In the genomic region with DNA sequence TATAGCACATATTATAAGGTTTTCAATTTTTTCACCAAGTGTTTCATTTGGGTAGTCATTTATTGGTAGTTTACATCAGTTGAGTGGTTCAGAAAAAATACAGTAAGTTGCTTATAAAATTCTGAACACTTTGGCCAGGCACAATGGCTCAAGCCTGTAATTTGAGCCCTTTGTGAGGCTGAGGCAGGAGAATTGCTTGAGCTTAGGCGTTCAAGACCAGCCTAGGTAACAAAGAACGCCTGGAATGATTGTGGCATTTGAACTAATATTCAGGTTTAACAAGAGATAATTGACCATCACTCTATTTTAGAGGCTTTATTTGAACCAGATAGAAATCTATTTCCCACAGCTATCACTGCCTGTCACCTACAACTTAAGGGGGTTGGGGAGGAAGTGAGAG, we compare ENCODE assay signal across 15 cellular contexts. TPM values are rescaled to one million over a fixed set of nuclear protein-coding genes. Genes with fewer than 3 reads are reported as not detected.
DNase-seq lines count a peak whose midpoint lies in the region; ATAC-seq, FAIRE-seq and TF ChIP-seq lines count a peak whose summit lies in the region.
"Had no signal": no experiment of that assay in that cellular context is flagged by ENCODE, and none has a peak within 500 bp of the region (broad histone marks: within the 10 kb centered on the region; RNA-seq: fewer than 3 reads in every experiment).

No MANE protein-coding gene starts in this region.

- H3K4me3 Mint-ChIP-seq in activated T-cell treated with anti-CD3 and anti-CD28 coated beads, Interleukin-2, amount 50 U/mL, for 72 hours, result peak overlapping the region; percentile 61 to 66

- TF ChIP-seq CTCF in K562 (IDR thresholded peaks at IDR 0.05 in 2 of 3, conservative IDR thresholded peaks at IDR 0.05 in 1 of 3; ENCODE audit: insufficient read depth in 2 of 3, low read depth in 1 of 3, low read length in 3 of 3) (no peak), osteoblast (IDR thresholded peaks at IDR 0.05; ENCODE audit: extremely low read depth, low read depth, low read length) (no peak)

- H2AFZ ChIP-seq in K562 (ENCODE audit: low read depth, low read length), result no peak overlapping the region
- no peak overlapping the region for H2AFZ ChIP-seq in osteoblast (ENCODE audit: low read length)

- H3K36me3 ChIP-seq in K562 (ENCODE audit: control insufficient read depth, insufficient read depth, low read length) (peaks cover 19% of the 10 kb centered on the region; the same call in 2 of the 3 replicates), osteoblast (ENCODE audit: insufficient read depth, low read length) (peaks cover 32% of the 10 kb centered on the region)

- H3K27me3 ChIP-seq in K562 (ENCODE audit: control insufficient read depth in 2 of 2, insufficient read depth in 2 of 2, low read length in 2 of 2) (no peaks in the 10 kb centered on the region), osteoblast (ENCODE audit: insufficient read depth, low read length) (no peaks in the 10 kb centered on the region)

- no peaks in the 10 kb centered on the region for H3K27me3 Mint-ChIP-seq in activated T-cell treated with anti-CD3 and anti-CD28 coated beads, Interleukin-2, amount 50 U/mL, for 72 hours (ENCODE audit: low read depth)
- H3K27me3 Mint-ChIP-seq: activated naive CD4-positive, alpha-beta T cell treated with anti-CD3 and anti-CD28 coated beads, Interleukin-2, amount 50 U/mL, for 24 hours had no signal

- FAIRE-seq in HTR-8/SVneo (lab: Jason Lieb, UNC), result peak; percentile 76
- no peak for FAIRE-seq in K562 (lab: Jason Lieb, UNC)
- FAIRE-seq: bronchial epithelial cell had no signal

- H3K9me1 ChIP-seq in K562 (ENCODE audit: control insufficient read depth, insufficient read depth, low read length), result no peaks in the 10 kb centered on the region

- H3K36me3 Mint-ChIP-seq in activated T-cell treated with anti-CD3 and anti-CD28 coated beads, Interleukin-2, amount 50 U/mL, for 72 hours (ENCODE audit: insufficient read depth in 2 of 2), result peaks cover 6 to 11% of the 10 kb centered on the region in 2 donors
- H3K36me3 Mint-ChIP-seq: activated naive CD4-positive, alpha-beta T cell treated with anti-CD3 and anti-CD28 coated beads, Interleukin-2, amount 50 U/mL, for 24 hours had no signal

- intact Hi-C loops in K562 (cut with micrococcal nuclease), result no loop called here

- in situ Hi-C loops in K562 (cut with MboI), result no loop called here

- H3K9ac ChIP-seq in K562 (ENCODE audit: insufficient read depth in 1 of 2, low read depth in 2 of 2, low read length in 2 of 2), result no peak overlapping the region
- H3K9ac ChIP-seq: KMS-11 had no signal

- no peaks in the 10 kb centered on the region for H3K9me3 Mint-ChIP-seq in activated T-cell treated with anti-CD3 and anti-CD28 coated beads, Interleukin-2, amount 50 U/mL, for 72 hours
- H3K9me3 Mint-ChIP-seq: activated naive CD4-positive, alpha-beta T cell treated with anti-CD3 and anti-CD28 coated beads, Interleukin-2, amount 50 U/mL, for 24 hours had no signal

- H4K20me1 ChIP-seq in K562 (replicated peaks; ENCODE audit: control insufficient read depth, insufficient read depth, low read length), result peaks cover 9% of the 10 kb centered on the region; the same call in 1 of the 2 replicates
- peaks cover 91% of the 10 kb centered on the region for H4K20me1 ChIP-seq in osteoblast (ENCODE audit: insufficient read depth, low read length)

- ATAC-seq in activated T-cell treated with anti-CD3 and anti-CD28 coated beads, Interleukin-2, amount 50 U/mL, for 72 hours (replicated peaks in 1 of 2), result no peak
- ATAC-seq in K562 (peak; percentile 46), HG02678 (IDR thresholded peaks at IDR 0.05; ENCODE audit: unreplicated experiment) (no peak)

- DNase-seq in activated T-cell treated with anti-CD3 and anti-CD28 coated beads, Interleukin-2, amount 50 U/mL, for 72 hours, result no peak
- no peak for DNase-seq in activated T-cell treated with anti-CD3 and anti-CD28 coated beads, Interleukin-2, amount 50 U/mL, for 1 hour
- DNase-seq in HTR-8/SVneo (ENCODE audit: insufficient read length, low spot score) (no peak), K562 (ENCODE audit: extremely low read depth in 1 of 4, low spot score in 3 of 4) (no peak), osteoblast (ENCODE audit: insufficient read length, low spot score, missing footprints) (no peak), HK-2 (ENCODE audit: unreplicated experiment) (no peak), cerebellar cortex (ENCODE audit: low spot score) (no peak)
- DNase-seq: hippocampal formation; NCI-H446 treated with DMSO at 0.1 percent for 48 hours; stimulated activated CD4-positive, alpha-beta T cell treated with anti-CD3 and anti-CD28 coated beads, Interleukin-12 subunit alpha, Interleukin-12 subunit beta, amount 100 ng/mL, for 4 hours had no signal

- H3K9me3 ChIP-seq in K562 (replicated peaks; ENCODE audit: control insufficient read depth, insufficient read depth, low read depth, low read length) (no peaks in the 10 kb centered on the region), osteoblast (ENCODE audit: low read depth, low read length) (no peaks in the 10 kb centered on the region)

- H3K4me3 ChIP-seq in K562 (no peak overlapping the region), osteoblast (ENCODE audit: insufficient read depth, low read length) (peak overlapping the region; percentile 23)
- H3K4me3 ChIP-seq: SK-N-MC had no signal

- H3K79me2 ChIP-seq in K562 (ENCODE audit: control insufficient read depth, insufficient read depth, low read length) (peaks cover 79% of the 10 kb centered on the region), osteoblast (ENCODE audit: insufficient read depth, low read length) (peaks cover 99% of the 10 kb centered on the region)

- H3K4me1 ChIP-seq in K562 (replicated peaks in 1 of 2; ENCODE audit: control insufficient read depth in 2 of 2, insufficient read depth in 2 of 2, low read length in 2 of 2) (no peaks in the 10 kb centered on the region; a peak in 3 of 5 replicates), osteoblast (ENCODE audit: insufficient read depth, low read length) (peaks cover 72% of the 10 kb centered on the region)

- CTCF ChIA-PET in K562 (lab: Yijun Ruan, JAX; ENCODE audit: low intra/inter-chr PET ratio), result no interaction called here

- H3K27ac Mint-ChIP-seq in activated T-cell treated with anti-CD3 and anti-CD28 coated beads, Interleukin-2, amount 50 U/mL, for 72 hours, result peak overlapping the region; percentile 48

- TF ChIP-seq EP300 in K562 (IDR thresholded peaks at IDR 0.05; ENCODE audit: low read length), result no peak

- H3K4me2 ChIP-seq in K562 (ENCODE audit: insufficient read depth, low read length), result no peak overlapping the region
- H3K4me2 ChIP-seq in osteoblast (ENCODE audit: insufficient read depth, low read length), result peak overlapping the region; percentile 71
- H3K4me2 ChIP-seq: KMS-11 had no signal

- no peak for TF ChIP-seq RAD21 in K562 (CRISPR knock-in tag; conservative IDR thresholded peaks at IDR 0.05 in 1 of 2, IDR thresholded peaks at IDR 0.05 in 1 of 2)

- H3K27ac ChIP-seq in K562 (ENCODE audit: extremely low read depth, low read depth, low read length), result no peak overlapping the region
- peak overlapping the region; percentile 50 for H3K27ac ChIP-seq in osteoblast (ENCODE audit: low read depth, low read length)
- H3K27ac ChIP-seq: KMS-11, SK-N-MC had no signal

- BruUV-seq in K562 (replicated peaks; lab: Mats Ljungman, UMichigan), result no TSS peak

- POLR2A ChIA-PET in K562 (lab: Yijun Ruan, JAX), result interaction anchor here (1.0 kb wide), 1 partner anchor 18 kb away, joined by 3 read pairs; no protein-coding TSS in a partner anchor

- TF ChIP-seq POLR2A in K562 (conservative IDR thresholded peaks at IDR 0.05), result no peak

- 19% methylated on average over 2 of the region's 2 CpGs for WGBS in K562 (ENCODE audit: insufficient coverage, low coverage, missing lambda C conversion rate)

- peaks cover 91% of the 10 kb centered on the region for H3K4me1 Mint-ChIP-seq in activated T-cell treated with anti-CD3 and anti-CD28 coated beads, Interleukin-2, amount 50 U/mL, for 72 hours (ENCODE audit: low read depth)

RNA-seq across cellular contexts. Expression of a gene that starts 22.7 kb away (rescaled TPM):
- total RNA-seq in activated T-cell treated with anti-CD3 and anti-CD28 coated beads, Interleukin-2, amount 50 U/mL, for 72 hours, result 100 to 1,000 TPM; 283 to 343 TPM
- 27.0 and 107 TPM in 2 replicates for total RNA-seq in K562 (2011; cell fraction: chromatin; rRNA removed; ENCODE audit: low replicate concordance)
- total RNA-seq in K562 (2011; cell fraction: nucleolus; rRNA removed), result 13.0 and 20.8 TPM in 2 replicates
- 34.8 and 40.5 TPM in 2 replicates for total RNA-seq in K562 (2011; cell fraction: nucleoplasm; rRNA removed)
- total RNA-seq in K562 (2014; rRNA removed), result 19.7 and 24.2 TPM in 2 replicates
- 29.3 and 32.3 TPM in 2 replicates for total RNA-seq in K562 (2014; rRNA removed; fragmentation: Illumina TruSeq; extraction: Trizol)
- total RNA-seq in K562 (2015; rRNA removed; fragmentation: Illumina TruSeq; extraction: Trizol), result 31.9 and 33.0 TPM in 2 replicates
- total RNA-seq in K562 (2021), result 29.4 and 32.7 TPM in 2 replicates
- polyA plus RNA-seq in K562 (2011; rRNA removed), result 18.3 and 20.2 TPM in 2 replicates
- polyA plus RNA-seq in K562 (2011; cell fraction: cytosol; rRNA removed), result 6.5 and 7.0 TPM in 2 replicates
- 13.5 and 14.8 TPM in 2 replicates for polyA plus RNA-seq in K562 (2011; cell fraction: nucleus; rRNA removed)
- 13.5 and 15.5 TPM in 2 replicates for polyA plus RNA-seq in K562 (2012)
- 32.7 and 35.3 TPM in 2 replicates for polyA plus RNA-seq in K562 (2014; fragmentation: Illumina TruSeq; extraction: Trizol)
- 1 to 10 TPM; 5.9 to 7.5 TPM for polyA plus RNA-seq in K562 (2014; fragmentation: Nextera tagmentation; extraction: Ambion mirVana)
- polyA plus RNA-seq in K562 (2014; rRNA removed), result 18.5 and 21.1 TPM in 2 replicates
- 53.8 and 55.7 TPM in 2 replicates for polyA minus RNA-seq in K562 (2011; rRNA and poly(A)+ RNA removed)
- polyA minus RNA-seq in K562 (2011; cell fraction: cytosol; rRNA and poly(A)+ RNA removed), result 15.6 and 19.3 TPM in 2 replicates
- polyA minus RNA-seq in K562 (2011; cell fraction: nucleus; rRNA and poly(A)+ RNA removed), result 19.5 and 22.0 TPM in 2 replicates
- 611 and 816 TPM in 2 replicates for total RNA-seq in osteoblast

RNA-seq across cellular contexts. Expression of a gene that starts 44.2 kb away (rescaled TPM):
- 1 to 10 TPM; 7.2 to 7.8 TPM for total RNA-seq in activated T-cell treated with anti-CD3 and anti-CD28 coated beads, Interleukin-2, amount 50 U/mL, for 72 hours
- 2.5 and 9.6 TPM in 2 replicates for total RNA-seq in K562 (2011; cell fraction: chromatin; rRNA removed; ENCODE audit: low replicate concordance)
- 2.7 and 2.8 TPM in 2 replicates for total RNA-seq in K562 (2011; cell fraction: nucleolus; rRNA removed)
- 4.0 and 7.2 TPM in 2 replicates for total RNA-seq in K562 (2011; cell fraction: nucleoplasm; rRNA removed)
- 4.4 and 5.2 TPM in 2 replicates for total RNA-seq in K562 (2014; rRNA removed)
- 9.0 and 9.9 TPM in 2 replicates for total RNA-seq in K562 (2014; rRNA removed; fragmentation: Illumina TruSeq; extraction: Trizol)
- 7.7 and 8.9 TPM in 2 replicates for total RNA-seq in K562 (2015; rRNA removed; fragmentation: Illumina TruSeq; extraction: Trizol)
- total RNA-seq in K562 (2021), result 3.7 and 4.5 TPM in 2 replicates
- 7.0 and 8.6 TPM in 2 replicates for polyA plus RNA-seq in K562 (2011; rRNA removed)
- polyA plus RNA-seq in K562 (2011; cell fraction: cytosol; rRNA removed), result 1.7 and 5.3 TPM in 2 replicates
- polyA plus RNA-seq in K562 (2011; cell fraction: nucleus; rRNA removed), result 1.7 and 2.2 TPM in 2 replicates
- 4.3 and 5.1 TPM in 2 replicates for polyA plus RNA-seq in K562 (2012)
- 7.7 and 7.9 TPM in 2 replicates for polyA plus RNA-seq in K562 (2014; fragmentation: Illumina TruSeq; extraction: Trizol)
- 1 to 10 TPM; 5.2 to 8.1 TPM for polyA plus RNA-seq in K562 (2014; fragmentation: Nextera tagmentation; extraction: Ambion mirVana)
- 7.5 and 7.7 TPM in 2 replicates for polyA plus RNA-seq in K562 (2014; rRNA removed)
- 5.1 and 6.3 TPM in 2 replicates for polyA minus RNA-seq in K562 (2011; rRNA and poly(A)+ RNA removed)
- polyA minus RNA-seq in K562 (2011; cell fraction: cytosol; rRNA and poly(A)+ RNA removed), result 2.8 and 4.1 TPM in 2 replicates
- polyA minus RNA-seq in K562 (2011; cell fraction: nucleus; rRNA and poly(A)+ RNA removed), result 2.4 and 4.8 TPM in 2 replicates
- total RNA-seq in osteoblast, result 26.5 and 35.8 TPM in 2 replicates
